ENCODE assay signal across 13 cellular contexts in the genomic region with DNA sequence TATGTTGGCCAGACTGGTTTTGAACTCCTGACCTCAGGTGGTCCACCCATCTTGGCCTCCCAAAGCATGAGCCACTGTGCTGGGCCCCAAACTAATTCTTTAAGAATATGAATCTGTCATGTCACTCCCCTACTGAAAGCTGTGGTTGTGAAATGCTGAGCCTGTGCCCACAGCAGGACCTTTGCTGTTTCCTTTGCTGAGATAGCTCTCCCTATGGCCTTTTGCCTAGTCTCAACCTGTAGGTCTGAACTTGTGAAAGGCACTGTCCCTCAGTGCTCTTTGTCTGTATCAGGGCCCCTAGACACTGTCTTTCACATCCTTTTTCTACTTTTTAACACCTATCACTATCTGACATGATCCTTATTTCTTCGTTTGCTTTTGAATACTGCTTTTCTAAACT.
DNase-seq lines count a peak whose midpoint lies in the region; ATAC-seq and TF ChIP-seq lines count a peak whose summit lies in the region.
"Had no signal": no experiment of that assay in that cellular context is flagged by ENCODE, and none has a peak within 500 bp of the region (broad histone marks: within the 10 kb centered on the region; RNA-seq: fewer than 3 reads in every experiment).

No MANE protein-coding gene starts in this region.

- peak overlapping the region; percentile 4 for H3K27ac Mint-ChIP-seq in endodermal cell
- H3K27ac Mint-ChIP-seq: activated naive CD8-positive, alpha-beta T cell had no signal

- H3K9me2 ChIP-seq in SK-N-SH: no peaks in the 10 kb centered on the region

- H3K4me3 Mint-ChIP-seq in endodermal cell: no peak overlapping the region
- H3K4me3 Mint-ChIP-seq: activated naive CD8-positive, alpha-beta T cell had no signal

- no peak overlapping the region for H3K9ac ChIP-seq in endodermal cell (ENCODE audit: extremely low read depth, low read length, poor library complexity, severe bottlenecking)
- H3K9ac ChIP-seq in SK-N-SH: no peak overlapping the region

- H3K4me3 ChIP-seq in endodermal cell (ENCODE audit: low read length) (no peak overlapping the region), SK-N-SH (ENCODE audit: low read depth in 2 of 2, low read length in 1 of 2) (no peak overlapping the region)

- H3K4me1 ChIP-seq in endodermal cell (ENCODE audit: control insufficient read depth, insufficient read depth, low read length) (no peaks in the 10 kb centered on the region), SK-N-SH (ENCODE audit: control insufficient read depth in 1 of 2, insufficient read depth in 2 of 2, low read depth in 1 of 2, low read length in 1 of 2) (no peaks in the 10 kb centered on the region)

- CTCF ChIA-PET in SK-N-SH (lab: Yijun Ruan, JAX): interaction anchor here (0.7 kb wide), 1 partner anchor 460 kb away, joined by 3 read pairs; no protein-coding TSS in a partner anchor

- no peak overlapping the region for H3K4me2 ChIP-seq in SK-N-SH

- no peak for TF ChIP-seq CTCF in endodermal cell (conservative IDR thresholded peaks at IDR 0.05)
- TF ChIP-seq CTCF in SK-N-SH (IDR thresholded peaks at IDR 0.05): no peak

- H3K9me3 ChIP-seq in endodermal cell (ENCODE audit: control insufficient read depth, low read length) (no peaks in the 10 kb centered on the region), SK-N-SH (no peaks in the 10 kb centered on the region)

- no peak overlapping the region for H3K27ac ChIP-seq in endodermal cell (ENCODE audit: low read depth, low read length)
- no peak overlapping the region for H3K27ac ChIP-seq in SK-N-SH (ENCODE audit: low read depth in 2 of 2, low read length in 1 of 2)

- TF ChIP-seq EP300 in SK-N-SH (IDR thresholded peaks at IDR 0.05; ENCODE audit: borderline replicate concordance in 1 of 2, low read depth in 1 of 2, low read length in 1 of 2): no peak

- DNase-seq in endodermal cell (no peak), DMS153 treated with DMSO at 0.1 percent for 48 hours (lab: John Stamatoyannopoulos, UW; ENCODE audit: unreplicated experiment) (no peak), SK-N-SH (no peak), NCI-H187 treated with DMSO at 0.1 percent for 48 hours (lab: John Stamatoyannopoulos, UW) (no peak), NCI-H2227 treated with DMSO at 0.1 percent for 48 hours (lab: John Stamatoyannopoulos, UW) (no peak)
- DNase-seq: NCI-H1092 treated with DMSO at 0.1 percent for 48 hours; stimulated activated naive CD4-positive, alpha-beta T cell had no signal

- WGBS in endodermal cell (ENCODE audit: insufficient coverage in 1 of 2, insufficient read length in 1 of 2), 2 experiments: 95 to 100% methylated on average over 1 of the region's 1 CpG
- WGBS in SK-N-SH (ENCODE audit: low lambda C conversion rate): 54% methylated on average over 1 of the region's 1 CpG

- no peak overlapping the region for H2AFZ ChIP-seq in SK-N-SH (ENCODE audit: low read depth)

- H3K4me1 Mint-ChIP-seq in endodermal cell: peaks cover 4% of the 10 kb centered on the region

- no peaks in the 10 kb centered on the region for H4K20me1 ChIP-seq in SK-N-SH (ENCODE audit: insufficient read depth)

- TF ChIP-seq RAD21 in SK-N-SH (IDR thresholded peaks at IDR 0.05; ENCODE audit: low read length): no peak

- H3K9me3 Mint-ChIP-seq in endodermal cell: no peaks in the 10 kb centered on the region

- ATAC-seq in GM18868 (IDR thresholded peaks at IDR 0.05; ENCODE audit: unreplicated experiment): peak; percentile 81
- ATAC-seq in GM21529 (IDR thresholded peaks at IDR 0.05; ENCODE audit: unreplicated experiment): peak; percentile 97
- ATAC-seq in HG03135 (IDR thresholded peaks at IDR 0.05; ENCODE audit: unreplicated experiment): peak; percentile 92
- ATAC-seq: activated CD4-positive, CD25-positive, alpha-beta regulatory T cell treated with anti-CD3 and anti-CD28 coated beads, Interleukin-2, amount 50 U/mL, for 24 hours; HCT116 had no signal

- no peaks in the 10 kb centered on the region for H3F3A ChIP-seq in SK-N-SH (replicated peaks; ENCODE audit: insufficient read depth)

- H3K79me2 ChIP-seq in SK-N-SH (ENCODE audit: insufficient read depth): no peaks in the 10 kb centered on the region

- H3K36me3 ChIP-seq in endodermal cell (ENCODE audit: control insufficient read depth, insufficient read depth, low read length) (peaks cover 86% of the 10 kb centered on the region), SK-N-SH (replicated peaks in 1 of 2; ENCODE audit: control insufficient read depth in 1 of 2, insufficient read depth in 2 of 2, low read length in 1 of 2) (no peaks in the 10 kb centered on the region)

- H3K27me3 ChIP-seq in endodermal cell (ENCODE audit: control insufficient read depth, insufficient read depth, low read length, poor library complexity, severe bottlenecking) (no peaks in the 10 kb centered on the region), SK-N-SH (ENCODE audit: insufficient read depth) (peaks cover 9% of the 10 kb centered on the region; the same call in 1 of the 2 replicates)

- H3K36me3 Mint-ChIP-seq in endodermal cell (ENCODE audit: low read depth): peaks cover 88% of the 10 kb centered on the region
- H3K36me3 Mint-ChIP-seq: activated naive CD8-positive, alpha-beta T cell had no signal

- POLR2A ChIA-PET in SK-N-SH (lab: Yijun Ruan, JAX): no interaction called here

- H3K27me3 Mint-ChIP-seq in endodermal cell (ENCODE audit: insufficient read depth): no peaks in the 10 kb centered on the region
- H3K27me3 Mint-ChIP-seq: activated naive CD8-positive, alpha-beta T cell had no signal

TF ChIP-seq in SK-N-SH, 30 proteins besides CTCF, POLR2A, EP300 and RAD21:
- TF ChIP-seq FOXM1 (IDR thresholded peaks at IDR 0.05; ENCODE audit: low read depth) (no peak), ELF1 (IDR thresholded peaks at IDR 0.05) (no peak), RXRA (IDR thresholded peaks at IDR 0.05; ENCODE audit: borderline replicate concordance, low read depth) (no peak), MEF2A (IDR thresholded peaks at IDR 0.05; ENCODE audit: borderline replicate concordance, low read depth) (no peak), ZBTB33 (IDR thresholded peaks at IDR 0.05; ENCODE audit: borderline replicate concordance, low read depth) (no peak)
